ENCODE assay signal across 8 cellular contexts in the genomic region with DNA sequence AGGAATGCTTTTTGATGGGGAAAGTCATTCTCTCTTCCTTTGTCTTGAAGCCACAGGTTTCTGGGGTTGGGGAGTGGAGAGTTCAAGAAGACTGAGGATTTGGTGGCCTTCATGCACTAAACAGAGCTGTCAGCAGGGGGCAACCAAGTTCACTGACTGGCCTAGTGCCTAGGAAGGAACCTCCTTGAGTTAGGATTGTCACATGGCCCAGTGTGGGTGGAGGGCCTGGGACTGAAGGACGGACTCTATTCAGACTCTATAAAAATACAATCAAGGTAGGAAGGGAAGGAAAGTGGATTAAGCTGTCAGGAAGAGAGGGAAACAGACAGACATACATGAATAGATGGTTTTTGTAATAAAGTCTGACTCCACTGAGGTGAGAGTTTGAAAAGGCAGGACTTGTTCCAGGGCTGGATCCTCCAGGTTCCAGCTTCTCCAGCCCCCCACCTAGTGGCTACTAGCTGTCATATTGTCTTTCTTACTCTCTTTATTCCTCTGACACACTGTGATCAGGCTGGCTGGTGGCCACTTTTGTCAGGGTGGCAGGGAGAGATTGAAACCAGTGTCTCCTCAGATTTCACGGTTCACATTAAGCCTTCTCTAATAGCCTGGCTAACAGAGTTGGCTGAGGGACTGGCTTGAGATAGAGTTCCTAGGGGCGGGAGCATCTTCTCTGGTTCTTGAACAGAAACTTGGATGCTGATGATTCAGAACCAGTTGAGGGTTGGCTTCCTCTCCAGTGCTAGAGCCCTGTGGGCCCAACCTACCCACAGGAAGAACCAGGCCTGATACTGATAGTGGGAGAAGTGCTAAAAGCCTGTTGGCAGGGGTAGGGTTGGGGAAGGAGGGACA. TPM values are rescaled to one million over a fixed set of nuclear protein-coding genes. Genes with fewer than 3 reads are reported as not detected.
A peak's percentile ranks its signal among the peaks of the same experiment; 100 is the strongest.
DNase-seq lines count a peak whose midpoint lies in the region; ATAC-seq and TF ChIP-seq lines count a peak whose summit lies in the region.

No MANE protein-coding gene starts in this region.

- no peaks in the 10 kb centered on the region for H3K9me2 ChIP-seq in Loucy (replicated peaks; ENCODE audit: low read depth, low read length)

- H3K27ac ChIP-seq in heart left ventricle = peak overlapping the region in 11 of 12 donors; percentile 75 to 98 (median 86)

- peak overlapping the region; percentile 8 for H3K4me2 ChIP-seq in Loucy (ENCODE audit: low read depth, low read length, poor library complexity, severe bottlenecking)

- H2AFZ ChIP-seq in Loucy (ENCODE audit: low read length) = no peak overlapping the region

- WGBS in heart left ventricle, 4 donors = 17 to 30% (median 21%) methylated on average over 3 of the region's 3 CpGs

- no peaks in the 10 kb centered on the region for H3F3A ChIP-seq in Loucy (ENCODE audit: low read depth)

- H3K9me3 ChIP-seq in Loucy (ENCODE audit: insufficient read depth, low read depth, low read length) (no peaks in the 10 kb centered on the region), heart left ventricle (no peaks in the 10 kb centered on the region)

- no peak overlapping the region for H3K4me3 Mint-ChIP-seq in progenitor cell of endocrine pancreas (ENCODE audit: low read depth)

- H3K36me3 ChIP-seq in Loucy (ENCODE audit: insufficient read depth, low read length) (peaks cover 67% of the 10 kb centered on the region), heart left ventricle (peaks cover 0 to 62% (median 40%) of the 10 kb centered on the region in 9 donors)

- H3K4me1 ChIP-seq in Loucy (ENCODE audit: insufficient read depth, low read length, poor library complexity, severe bottlenecking) = peaks cover 39% of the 10 kb centered on the region
- peaks cover 8 to 64% (median 54%) of the 10 kb centered on the region in 12 donors for H3K4me1 ChIP-seq in heart left ventricle

- H3K79me2 ChIP-seq in Loucy (ENCODE audit: insufficient read depth, low read length) = peaks cover 31% of the 10 kb centered on the region

- H4K20me1 ChIP-seq in Loucy (ENCODE audit: insufficient read depth, low read length, poor library complexity, severe bottlenecking) = peaks cover 4% of the 10 kb centered on the region

- H3K9me3 Mint-ChIP-seq in progenitor cell of endocrine pancreas (ENCODE audit: low read depth) = no peaks in the 10 kb centered on the region

- H3K36me3 Mint-ChIP-seq in progenitor cell of endocrine pancreas (ENCODE audit: insufficient read depth) = peaks cover 17% of the 10 kb centered on the region

- peak; percentile 86 for TF ChIP-seq CTCF in GM10266 (IDR thresholded peaks at IDR 0.05; ENCODE audit: control insufficient read depth, insufficient read depth, low read depth, missing control alignments)
- TF ChIP-seq CTCF in Loucy (conservative IDR thresholded peaks at IDR 0.05; ENCODE audit: low read length) = peak; percentile 83
- peak; percentile 63 to 85 (median 77) for TF ChIP-seq CTCF in heart left ventricle (IDR thresholded peaks at IDR 0.05)
- peak; percentile 73 for TF ChIP-seq CTCF in progenitor cell of endocrine pancreas (IDR thresholded peaks at IDR 0.05; ENCODE audit: unreplicated experiment)

- H3K9ac ChIP-seq in Loucy (ENCODE audit: low read depth, low read length, poor library complexity, severe bottlenecking) = peak overlapping the region; percentile 73

- DNase-seq in GM10266 (ENCODE audit: extremely low spot score) (peak; percentile 82), SW480 (ENCODE audit: low spot score) (peak; percentile 81), amniotic stem cell (lab: John Stamatoyannopoulos, UW) (peak; percentile 66), heart left ventricle (peak; percentile 83 to 87 (median 85)), progenitor cell of endocrine pancreas (ENCODE audit: low spot score, unreplicated experiment) (peak; percentile 61), ureter (ENCODE audit: low spot score) (peak; percentile 87), cerebellar nuclear complex (lab: John Stamatoyannopoulos, UW) (no peak)

- intact Hi-C loops in heart left ventricle (cut with DNase I) = loop anchor here in 8 of 10 donors (1.0 to 5.0 kb wide), 5 partner anchors 45 to 164 kb away; a partner anchor contains a TSS

- H3K27me3 Mint-ChIP-seq in progenitor cell of endocrine pancreas = no peaks in the 10 kb centered on the region

- H3K4me3 ChIP-seq in Loucy (ENCODE audit: low read length, poor library complexity, severe bottlenecking) (no peak overlapping the region), heart left ventricle (peak overlapping the region in 1 of 12 donors; percentile 0)

- peaks cover 29% of the 10 kb centered on the region for H3K4me1 Mint-ChIP-seq in progenitor cell of endocrine pancreas (ENCODE audit: low read depth)

- peak; percentile 66 to 82 (median 76) for ATAC-seq in heart left ventricle

- no peak for TF ChIP-seq POLR2A in heart left ventricle (IDR thresholded peaks at IDR 0.05)

- H3K27me3 ChIP-seq in Loucy (ENCODE audit: insufficient read depth, low read length, poor library complexity, severe bottlenecking) = no peaks in the 10 kb centered on the region
- H3K27me3 ChIP-seq in heart left ventricle = no peaks in the 10 kb centered on the region

- peak overlapping the region; percentile 82 for H3K27ac Mint-ChIP-seq in progenitor cell of endocrine pancreas

RNA-seq across cellular contexts. Expression of a gene that starts 4.1 kb away (rescaled TPM):
- total RNA-seq in heart left ventricle (100 to 1,000 TPM in 1 of 9 donors, 10 to 100 TPM in 8; 22.4 to 234 (median 40.0) TPM), progenitor cell of endocrine pancreas (63.8 and 66.6 TPM in 2 replicates), ureter (145 TPM)
- polyA plus RNA-seq in heart left ventricle = 100 to 1,000 TPM in 1 of 2 donors, 10 to 100 TPM in 1; 43.8 to 119 TPM

RNA-seq across cellular contexts. Expression of a gene that starts 30.6 kb away (rescaled TPM):
- 10 to 100 TPM in 3 of 9 donors, 1 to 10 TPM in 6; 3.7 to 17.2 (median 7.6) TPM for total RNA-seq in heart left ventricle
- 10 to 100 TPM in 1 of 2 donors, 1 to 10 TPM in 1; 9.0 to 12.2 TPM for polyA plus RNA-seq in heart left ventricle
- 47.8 and 48.9 TPM in 2 replicates for total RNA-seq in progenitor cell of endocrine pancreas
- 30.3 TPM for total RNA-seq in ureter

RNA-seq across cellular contexts. Expression of a gene that starts 41.8 kb away (rescaled TPM):
- total RNA-seq in heart left ventricle (100 to 1,000 TPM in 2 of 9 donors, 10 to 100 TPM in 7; 28.6 to 180 (median 48.7) TPM), progenitor cell of endocrine pancreas (20.8 and 21.3 TPM in 2 replicates), ureter (13.1 TPM)
- 10 to 100 TPM; 13.4 to 22.7 TPM for polyA plus RNA-seq in heart left ventricle

RNA-seq across cellular contexts. Expression of a gene that starts 42.0 kb away (rescaled TPM):
- total RNA-seq in heart left ventricle (10 to 100 TPM in 2 of 9 donors, 1 to 10 TPM in 6, not detected in 1; 1.6 to 89.9 (median 4.4) TPM), progenitor cell of endocrine pancreas (0.89 and 1.8 TPM in 2 replicates), ureter (9.8 TPM)
- polyA plus RNA-seq in heart left ventricle = 10 to 100 TPM in 1 of 2 donors, 1 to 10 TPM in 1; 9.9 to 26.1 TPM

Comparison
In these comparisons a context has a peak if more than half of its experiments do, and no peak if none do; other contexts are left out.
1. DNase-seq: peak in GM10266 (single experiment), SW480 (single experiment), amniotic stem cell (single experiment), heart left ventricle (5 of 5), progenitor cell of endocrine pancreas (single experiment) and ureter (single experiment); none in cerebellar nuclear complex (0 of 2).
2. Peak in every context shown above with its lines, with median percentiles within 50 percentile points of each other: CTCF ChIP-seq.